ENCODE assay signal across 1 cellular context in the genomic region with DNA sequence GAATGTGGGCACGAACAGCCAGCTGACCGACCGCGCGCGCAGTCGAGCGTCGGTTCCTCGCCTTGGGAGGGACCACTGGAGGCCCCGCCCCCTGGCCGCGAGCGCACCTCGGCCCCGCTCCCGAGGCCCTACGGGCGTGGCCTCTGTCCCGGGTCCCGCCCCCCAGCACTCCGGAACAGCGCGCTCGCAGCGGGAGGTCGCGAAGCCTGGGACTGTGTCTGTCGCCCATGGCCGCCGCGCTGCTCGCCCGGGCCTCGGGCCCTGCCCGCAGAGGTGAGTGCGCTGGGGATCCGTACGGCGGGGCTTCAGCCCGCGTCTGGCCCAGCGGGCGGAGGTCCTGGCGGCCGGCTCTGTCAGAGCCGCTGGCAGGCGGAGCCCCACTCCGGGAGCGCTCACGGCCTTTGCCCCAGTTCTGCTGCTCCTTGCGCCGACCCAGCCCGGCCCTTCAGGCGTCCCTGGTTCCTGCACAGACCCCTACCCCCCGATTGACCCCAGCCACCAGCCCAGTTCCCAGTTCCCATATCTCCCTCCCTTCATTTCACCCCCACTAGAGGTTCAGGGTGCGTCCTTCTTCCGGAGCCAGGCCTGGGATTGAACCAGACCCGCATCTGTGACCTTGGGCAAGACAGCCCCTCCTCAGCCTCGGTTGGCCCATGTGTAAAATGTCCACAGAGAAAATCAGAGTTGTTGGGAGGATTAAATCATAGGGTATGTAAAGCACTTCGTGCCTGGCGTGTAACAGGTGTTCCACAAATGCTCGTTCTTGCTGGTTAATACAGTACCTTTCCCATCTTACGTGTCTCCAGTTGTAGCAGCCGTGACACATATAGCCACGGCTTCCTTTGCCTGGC.
TF ChIP-seq lines count a peak whose summit lies in the region.

A gene with protein sequence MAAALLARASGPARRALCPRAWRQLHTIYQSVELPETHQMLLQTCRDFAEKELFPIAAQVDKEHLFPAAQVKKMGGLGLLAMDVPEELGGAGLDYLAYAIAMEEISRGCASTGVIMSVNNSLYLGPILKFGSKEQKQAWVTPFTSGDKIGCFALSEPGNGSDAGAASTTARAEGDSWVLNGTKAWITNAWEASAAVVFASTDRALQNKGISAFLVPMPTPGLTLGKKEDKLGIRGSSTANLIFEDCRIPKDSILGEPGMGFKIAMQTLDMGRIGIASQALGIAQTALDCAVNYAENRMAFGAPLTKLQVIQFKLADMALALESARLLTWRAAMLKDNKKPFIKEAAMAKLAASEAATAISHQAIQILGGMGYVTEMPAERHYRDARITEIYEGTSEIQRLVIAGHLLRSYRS (plus strand): TSS at position 168 of the 851 bp plus-strand sequence. CDS start 60 bp downstream, at position 228.

TF ChIP-seq in HepG2, 621 proteins besides CTCF, POLR2A, EP300 and RAD21 (continued from another document and continues in another):
- TF ChIP-seq, protein P1, sequence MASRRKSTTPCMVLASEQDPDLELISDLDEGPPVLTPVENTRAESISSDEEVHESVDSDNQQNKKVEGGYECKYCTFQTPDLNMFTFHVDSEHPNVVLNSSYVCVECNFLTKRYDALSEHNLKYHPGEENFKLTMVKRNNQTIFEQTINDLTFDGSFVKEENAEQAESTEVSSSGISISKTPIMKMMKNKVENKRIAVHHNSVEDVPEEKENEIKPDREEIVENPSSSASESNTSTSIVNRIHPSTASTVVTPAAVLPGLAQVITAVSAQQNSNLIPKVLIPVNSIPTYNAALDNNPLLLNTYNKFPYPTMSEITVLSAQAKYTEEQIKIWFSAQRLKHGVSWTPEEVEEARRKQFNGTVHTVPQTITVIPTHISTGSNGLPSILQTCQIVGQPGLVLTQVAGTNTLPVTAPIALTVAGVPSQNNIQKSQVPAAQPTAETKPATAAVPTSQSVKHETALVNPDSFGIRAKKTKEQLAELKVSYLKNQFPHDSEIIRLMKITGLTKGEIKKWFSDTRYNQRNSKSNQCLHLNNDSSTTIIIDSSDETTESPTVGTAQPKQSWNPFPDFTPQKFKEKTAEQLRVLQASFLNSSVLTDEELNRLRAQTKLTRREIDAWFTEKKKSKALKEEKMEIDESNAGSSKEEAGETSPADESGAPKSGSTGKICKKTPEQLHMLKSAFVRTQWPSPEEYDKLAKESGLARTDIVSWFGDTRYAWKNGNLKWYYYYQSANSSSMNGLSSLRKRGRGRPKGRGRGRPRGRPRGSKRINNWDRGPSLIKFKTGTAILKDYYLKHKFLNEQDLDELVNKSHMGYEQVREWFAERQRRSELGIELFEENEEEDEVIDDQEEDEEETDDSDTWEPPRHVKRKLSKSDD (CRISPR knock-in tag; IDR thresholded peaks at IDR 0.05; ENCODE audit: low read depth), result no peak
- TF ChIP-seq ZNF367 (CRISPR knock-in tag; IDR thresholded peaks at IDR 0.05; ENCODE audit: borderline replicate concordance), result no peak
- TF ChIP-seq, protein P2, sequence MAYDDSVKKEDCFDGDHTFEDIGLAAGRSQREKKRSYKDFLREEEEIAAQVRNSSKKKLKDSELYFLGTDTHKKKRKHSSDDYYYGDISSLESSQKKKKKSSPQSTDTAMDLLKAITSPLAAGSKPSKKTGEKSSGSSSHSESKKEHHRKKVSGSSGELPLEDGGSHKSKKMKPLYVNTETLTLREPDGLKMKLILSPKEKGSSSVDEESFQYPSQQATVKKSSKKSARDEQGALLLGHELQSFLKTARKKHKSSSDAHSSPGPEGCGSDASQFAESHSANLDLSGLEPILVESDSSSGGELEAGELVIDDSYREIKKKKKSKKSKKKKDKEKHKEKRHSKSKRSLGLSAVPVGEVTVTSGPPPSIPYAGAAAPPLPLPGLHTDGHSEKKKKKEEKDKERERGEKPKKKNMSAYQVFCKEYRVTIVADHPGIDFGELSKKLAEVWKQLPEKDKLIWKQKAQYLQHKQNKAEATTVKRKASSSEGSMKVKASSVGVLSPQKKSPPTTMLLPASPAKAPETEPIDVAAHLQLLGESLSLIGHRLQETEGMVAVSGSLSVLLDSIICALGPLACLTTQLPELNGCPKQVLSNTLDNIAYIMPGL (CRISPR knock-in tag; IDR thresholded peaks at IDR 0.05; ENCODE audit: borderline replicate concordance in 1 of 2, low read depth in 1 of 2), result peak; percentile 18 to 67; a peak in 2 of 4 replicates
- TF ChIP-seq ZNF615 (CRISPR knock-in tag; IDR thresholded peaks at IDR 0.05; ENCODE audit: borderline replicate concordance), result no peak
- peak; percentile 75 for TF ChIP-seq YY1 (IDR thresholded peaks at IDR 0.05; ENCODE audit: insufficient read depth, insufficient replicate concordance, low read depth, low read length)
- TF ChIP-seq HDAC1 (CRISPR knock-in tag; IDR thresholded peaks at IDR 0.05), result peak; percentile 72
- TF ChIP-seq, protein P3, sequence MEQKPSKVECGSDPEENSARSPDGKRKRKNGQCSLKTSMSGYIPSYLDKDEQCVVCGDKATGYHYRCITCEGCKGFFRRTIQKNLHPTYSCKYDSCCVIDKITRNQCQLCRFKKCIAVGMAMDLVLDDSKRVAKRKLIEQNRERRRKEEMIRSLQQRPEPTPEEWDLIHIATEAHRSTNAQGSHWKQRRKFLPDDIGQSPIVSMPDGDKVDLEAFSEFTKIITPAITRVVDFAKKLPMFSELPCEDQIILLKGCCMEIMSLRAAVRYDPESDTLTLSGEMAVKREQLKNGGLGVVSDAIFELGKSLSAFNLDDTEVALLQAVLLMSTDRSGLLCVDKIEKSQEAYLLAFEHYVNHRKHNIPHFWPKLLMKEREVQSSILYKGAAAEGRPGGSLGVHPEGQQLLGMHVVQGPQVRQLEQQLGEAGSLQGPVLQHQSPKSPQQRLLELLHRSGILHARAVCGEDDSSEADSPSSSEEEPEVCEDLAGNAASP (CRISPR knock-in tag; IDR thresholded peaks at IDR 0.05; ENCODE audit: borderline replicate concordance), result no peak
- peak; percentile 32 for TF ChIP-seq SRSF1 (optimal IDR thresholded peaks at IDR 0.05; ENCODE audit: low read depth, low read length)
- TF ChIP-seq, protein P4, sequence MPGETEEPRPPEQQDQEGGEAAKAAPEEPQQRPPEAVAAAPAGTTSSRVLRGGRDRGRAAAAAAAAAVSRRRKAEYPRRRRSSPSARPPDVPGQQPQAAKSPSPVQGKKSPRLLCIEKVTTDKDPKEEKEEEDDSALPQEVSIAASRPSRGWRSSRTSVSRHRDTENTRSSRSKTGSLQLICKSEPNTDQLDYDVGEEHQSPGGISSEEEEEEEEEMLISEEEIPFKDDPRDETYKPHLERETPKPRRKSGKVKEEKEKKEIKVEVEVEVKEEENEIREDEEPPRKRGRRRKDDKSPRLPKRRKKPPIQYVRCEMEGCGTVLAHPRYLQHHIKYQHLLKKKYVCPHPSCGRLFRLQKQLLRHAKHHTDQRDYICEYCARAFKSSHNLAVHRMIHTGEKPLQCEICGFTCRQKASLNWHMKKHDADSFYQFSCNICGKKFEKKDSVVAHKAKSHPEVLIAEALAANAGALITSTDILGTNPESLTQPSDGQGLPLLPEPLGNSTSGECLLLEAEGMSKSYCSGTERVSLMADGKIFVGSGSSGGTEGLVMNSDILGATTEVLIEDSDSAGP (CRISPR knock-in tag; IDR thresholded peaks at IDR 0.05; ENCODE audit: borderline replicate concordance), result peak; percentile 45; the same call in 1 of the 2 replicates
- peak; percentile 86; the same call in 1 of the 2 replicates for TF ChIP-seq KDM2A (CRISPR knock-in tag; IDR thresholded peaks at IDR 0.05; ENCODE audit: borderline replicate concordance, low read depth)
- no peak for TF ChIP-seq GFI1 (CRISPR knock-in tag; IDR thresholded peaks at IDR 0.05; ENCODE audit: borderline replicate concordance)
- peak; percentile 77 for TF ChIP-seq GABPB1 (CRISPR knock-in tag; IDR thresholded peaks at IDR 0.05)
- TF ChIP-seq, protein P5, sequence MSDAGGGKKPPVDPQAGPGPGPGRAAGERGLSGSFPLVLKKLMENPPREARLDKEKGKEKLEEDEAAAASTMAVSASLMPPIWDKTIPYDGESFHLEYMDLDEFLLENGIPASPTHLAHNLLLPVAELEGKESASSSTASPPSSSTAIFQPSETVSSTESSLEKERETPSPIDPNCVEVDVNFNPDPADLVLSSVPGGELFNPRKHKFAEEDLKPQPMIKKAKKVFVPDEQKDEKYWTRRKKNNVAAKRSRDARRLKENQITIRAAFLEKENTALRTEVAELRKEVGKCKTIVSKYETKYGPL (CRISPR knock-in tag; IDR thresholded peaks at IDR 0.05), result no peak
- TF ChIP-seq ZKSCAN1 (IDR thresholded peaks at IDR 0.05; ENCODE audit: low read length), result no peak
- no peak for TF ChIP-seq ONECUT2 (CRISPR knock-in tag; IDR thresholded peaks at IDR 0.05)
- peak; percentile 54 for TF ChIP-seq THAP11 (CRISPR knock-in tag; IDR thresholded peaks at IDR 0.05)
- peak; percentile 66 for TF ChIP-seq ZNF205 (CRISPR knock-in tag; IDR thresholded peaks at IDR 0.05)
- no peak for TF ChIP-seq PRMT3 (CRISPR knock-in tag; IDR thresholded peaks at IDR 0.05; ENCODE audit: borderline replicate concordance, low read depth)
- TF ChIP-seq ZNF790 (CRISPR knock-in tag; IDR thresholded peaks at IDR 0.05; ENCODE audit: borderline replicate concordance), result no peak
- no peak; the same call in 1 of the 2 replicates for TF ChIP-seq ZNF331 (CRISPR knock-in tag; IDR thresholded peaks at IDR 0.05)
- no peak for TF ChIP-seq ZNF292 (CRISPR knock-in tag; IDR thresholded peaks at IDR 0.05; ENCODE audit: borderline replicate concordance, low read depth)
- TF ChIP-seq FOSL2 (CRISPR knock-in tag; IDR thresholded peaks at IDR 0.05), result no peak
- TF ChIP-seq, protein P6, sequence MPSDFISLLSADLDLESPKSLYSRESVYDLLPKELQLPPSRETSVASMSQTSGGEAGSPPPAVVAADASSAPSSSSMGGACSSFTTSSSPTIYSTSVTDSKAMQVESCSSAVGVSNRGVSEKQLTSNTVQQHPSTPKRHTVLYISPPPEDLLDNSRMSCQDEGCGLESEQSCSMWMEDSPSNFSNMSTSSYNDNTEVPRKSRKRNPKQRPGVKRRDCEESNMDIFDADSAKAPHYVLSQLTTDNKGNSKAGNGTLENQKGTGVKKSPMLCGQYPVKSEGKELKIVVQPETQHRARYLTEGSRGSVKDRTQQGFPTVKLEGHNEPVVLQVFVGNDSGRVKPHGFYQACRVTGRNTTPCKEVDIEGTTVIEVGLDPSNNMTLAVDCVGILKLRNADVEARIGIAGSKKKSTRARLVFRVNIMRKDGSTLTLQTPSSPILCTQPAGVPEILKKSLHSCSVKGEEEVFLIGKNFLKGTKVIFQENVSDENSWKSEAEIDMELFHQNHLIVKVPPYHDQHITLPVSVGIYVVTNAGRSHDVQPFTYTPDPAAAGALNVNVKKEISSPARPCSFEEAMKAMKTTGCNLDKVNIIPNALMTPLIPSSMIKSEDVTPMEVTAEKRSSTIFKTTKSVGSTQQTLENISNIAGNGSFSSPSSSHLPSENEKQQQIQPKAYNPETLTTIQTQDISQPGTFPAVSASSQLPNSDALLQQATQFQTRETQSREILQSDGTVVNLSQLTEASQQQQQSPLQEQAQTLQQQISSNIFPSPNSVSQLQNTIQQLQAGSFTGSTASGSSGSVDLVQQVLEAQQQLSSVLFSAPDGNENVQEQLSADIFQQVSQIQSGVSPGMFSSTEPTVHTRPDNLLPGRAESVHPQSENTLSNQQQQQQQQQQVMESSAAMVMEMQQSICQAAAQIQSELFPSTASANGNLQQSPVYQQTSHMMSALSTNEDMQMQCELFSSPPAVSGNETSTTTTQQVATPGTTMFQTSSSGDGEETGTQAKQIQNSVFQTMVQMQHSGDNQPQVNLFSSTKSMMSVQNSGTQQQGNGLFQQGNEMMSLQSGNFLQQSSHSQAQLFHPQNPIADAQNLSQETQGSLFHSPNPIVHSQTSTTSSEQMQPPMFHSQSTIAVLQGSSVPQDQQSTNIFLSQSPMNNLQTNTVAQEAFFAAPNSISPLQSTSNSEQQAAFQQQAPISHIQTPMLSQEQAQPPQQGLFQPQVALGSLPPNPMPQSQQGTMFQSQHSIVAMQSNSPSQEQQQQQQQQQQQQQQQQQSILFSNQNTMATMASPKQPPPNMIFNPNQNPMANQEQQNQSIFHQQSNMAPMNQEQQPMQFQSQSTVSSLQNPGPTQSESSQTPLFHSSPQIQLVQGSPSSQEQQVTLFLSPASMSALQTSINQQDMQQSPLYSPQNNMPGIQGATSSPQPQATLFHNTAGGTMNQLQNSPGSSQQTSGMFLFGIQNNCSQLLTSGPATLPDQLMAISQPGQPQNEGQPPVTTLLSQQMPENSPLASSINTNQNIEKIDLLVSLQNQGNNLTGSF (CRISPR knock-in tag; IDR thresholded peaks at IDR 0.05), result 0 out of 2 replicates have a peak, but pooled peaks have one; percentile 19
- TF ChIP-seq HOXA5 (CRISPR knock-in tag; IDR thresholded peaks at IDR 0.05), result no peak
- TF ChIP-seq NR3C1 (CRISPR knock-in tag; IDR thresholded peaks at IDR 0.05), result no peak
- TF ChIP-seq SYNCRIP (IDR thresholded peaks at IDR 0.05; ENCODE audit: insufficient read depth, low read depth, low read length), result no peak
- TF ChIP-seq ZNF772 (CRISPR knock-in tag; IDR thresholded peaks at IDR 0.05), result no peak
- no peak for TF ChIP-seq HNRNPL (IDR thresholded peaks at IDR 0.05; ENCODE audit: low read depth, low read length)
- TF ChIP-seq, protein P7, sequence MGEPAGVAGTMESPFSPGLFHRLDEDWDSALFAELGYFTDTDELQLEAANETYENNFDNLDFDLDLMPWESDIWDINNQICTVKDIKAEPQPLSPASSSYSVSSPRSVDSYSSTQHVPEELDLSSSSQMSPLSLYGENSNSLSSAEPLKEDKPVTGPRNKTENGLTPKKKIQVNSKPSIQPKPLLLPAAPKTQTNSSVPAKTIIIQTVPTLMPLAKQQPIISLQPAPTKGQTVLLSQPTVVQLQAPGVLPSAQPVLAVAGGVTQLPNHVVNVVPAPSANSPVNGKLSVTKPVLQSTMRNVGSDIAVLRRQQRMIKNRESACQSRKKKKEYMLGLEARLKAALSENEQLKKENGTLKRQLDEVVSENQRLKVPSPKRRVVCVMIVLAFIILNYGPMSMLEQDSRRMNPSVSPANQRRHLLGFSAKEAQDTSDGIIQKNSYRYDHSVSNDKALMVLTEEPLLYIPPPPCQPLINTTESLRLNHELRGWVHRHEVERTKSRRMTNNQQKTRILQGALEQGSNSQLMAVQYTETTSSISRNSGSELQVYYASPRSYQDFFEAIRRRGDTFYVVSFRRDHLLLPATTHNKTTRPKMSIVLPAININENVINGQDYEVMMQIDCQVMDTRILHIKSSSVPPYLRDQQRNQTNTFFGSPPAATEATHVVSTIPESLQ (CRISPR knock-in tag; conservative IDR thresholded peaks at IDR 0.05), result no peak
- no peak for TF ChIP-seq ZNF530 (CRISPR knock-in tag; IDR thresholded peaks at IDR 0.05; ENCODE audit: low read depth)
- TF ChIP-seq NFYB (CRISPR knock-in tag; IDR thresholded peaks at IDR 0.05), result peak; percentile 28; the same call in 1 of the 2 replicates
- peak; percentile 33; the same call in 1 of the 2 replicates for TF ChIP-seq SAFB2 (CRISPR knock-in tag; IDR thresholded peaks at IDR 0.05; ENCODE audit: borderline replicate concordance, low read depth)
- TF ChIP-seq GATAD1 (CRISPR knock-in tag; IDR thresholded peaks at IDR 0.05), result no peak; the same call in 1 of the 2 replicates
- no peak for TF ChIP-seq ZNF143 (CRISPR knock-in tag; IDR thresholded peaks at IDR 0.05)
